Comparison of ENCODE assay signal across 24 cellular contexts in genomic region chr10:126528320-126528835, GRCh38.
"Had no signal": no experiment of that assay in that cellular context is flagged by ENCODE, and none has a peak within 500 bp of the region (broad histone marks: within the 10 kb centered on the region; RNA-seq: fewer than 3 reads in every experiment).

No MANE protein-coding gene starts in this region.

- FAIRE-seq: endometrium, kidney, pancreas, small intestine had no signal

- H3K36me3 ChIP-seq: neural progenitor cell, pancreas, stomach, thoracic aorta, transverse colon had no signal

- H3K4me1 ChIP-seq: pancreas, stomach, transverse colon had no signal

- H3K4me1 Mint-ChIP-seq: central memory CD8-positive, alpha-beta T cell; memory B cell had no signal

- H3K4me2 ChIP-seq: hepatocyte, neural progenitor cell had no signal

- H3K27me3 Mint-ChIP-seq: central memory CD8-positive, alpha-beta T cell; memory B cell had no signal

- H3K27ac ChIP-seq: epithelial cell of prostate, hepatocyte, neural progenitor cell, pancreas, stomach, thoracic aorta, transverse colon had no signal

- H3K4me3 ChIP-seq: hepatocyte, neural progenitor cell, pancreas, stomach, thoracic aorta, transverse colon had no signal

- H3K9me3 ChIP-seq: pancreas, stomach, thoracic aorta, transverse colon had no signal

- H3K9me3 Mint-ChIP-seq: memory B cell; mesothelial cell of epicardium; natural killer cell treated with Interleukin-12 subunit alpha and Interleukin-12 subunit beta and Interleukin-15 and Interleukin-18, amount 100 ng/mL, for 72 hours; neural progenitor cell had no signal

- DNase-seq: effector memory CD4-positive, alpha-beta T cell; foreskin melanocyte; head of caudate nucleus; kidney; left cardiac atrium; nucleus accumbens; pancreas; right cardiac atrium; small intestine; stimulated activated CD4-positive, alpha-beta T cell treated with anti-CD3 and anti-CD28 coated beads, Interleukin-12 subunit alpha, Interleukin-12 subunit beta, amount 100 ng/mL, for 4 hours; stimulated activated naive CD4-positive, alpha-beta T cell; stomach; substantia nigra; transverse colon had no signal

- H3K36me3 Mint-ChIP-seq: memory B cell; mesothelial cell of epicardium; natural killer cell treated with Interleukin-12 subunit alpha and Interleukin-12 subunit beta and Interleukin-15 and Interleukin-18, amount 100 ng/mL, for 72 hours; neural progenitor cell had no signal

- H2AFZ ChIP-seq: hepatocyte, neural progenitor cell had no signal

- H3K27me3 ChIP-seq: hepatocyte, neural progenitor cell, pancreas, transverse colon had no signal

- H3K79me2 ChIP-seq: hepatocyte had no signal

- H3K9ac ChIP-seq: neural progenitor cell had no signal

- ATAC-seq: left cardiac atrium; natural killer cell treated with Interleukin-12 subunit alpha and Interleukin-12 subunit beta and Interleukin-15 and Interleukin-18, amount 100 ng/mL, for 72 hours; pancreas; right cardiac atrium had no signal

- H3K4me3 Mint-ChIP-seq: central memory CD8-positive, alpha-beta T cell; memory B cell; mesothelial cell of epicardium; natural killer cell treated with Interleukin-12 subunit alpha and Interleukin-12 subunit beta and Interleukin-15 and Interleukin-18, amount 100 ng/mL, for 72 hours; neural progenitor cell had no signal

- H3K27ac Mint-ChIP-seq: memory B cell; mesothelial cell of epicardium; natural killer cell treated with Interleukin-12 subunit alpha and Interleukin-12 subunit beta and Interleukin-15 and Interleukin-18, amount 100 ng/mL, for 72 hours; neural progenitor cell; progenitor cell of endocrine pancreas had no signal
